ENCODE assay signal across 11 cellular contexts in the genomic region with DNA sequence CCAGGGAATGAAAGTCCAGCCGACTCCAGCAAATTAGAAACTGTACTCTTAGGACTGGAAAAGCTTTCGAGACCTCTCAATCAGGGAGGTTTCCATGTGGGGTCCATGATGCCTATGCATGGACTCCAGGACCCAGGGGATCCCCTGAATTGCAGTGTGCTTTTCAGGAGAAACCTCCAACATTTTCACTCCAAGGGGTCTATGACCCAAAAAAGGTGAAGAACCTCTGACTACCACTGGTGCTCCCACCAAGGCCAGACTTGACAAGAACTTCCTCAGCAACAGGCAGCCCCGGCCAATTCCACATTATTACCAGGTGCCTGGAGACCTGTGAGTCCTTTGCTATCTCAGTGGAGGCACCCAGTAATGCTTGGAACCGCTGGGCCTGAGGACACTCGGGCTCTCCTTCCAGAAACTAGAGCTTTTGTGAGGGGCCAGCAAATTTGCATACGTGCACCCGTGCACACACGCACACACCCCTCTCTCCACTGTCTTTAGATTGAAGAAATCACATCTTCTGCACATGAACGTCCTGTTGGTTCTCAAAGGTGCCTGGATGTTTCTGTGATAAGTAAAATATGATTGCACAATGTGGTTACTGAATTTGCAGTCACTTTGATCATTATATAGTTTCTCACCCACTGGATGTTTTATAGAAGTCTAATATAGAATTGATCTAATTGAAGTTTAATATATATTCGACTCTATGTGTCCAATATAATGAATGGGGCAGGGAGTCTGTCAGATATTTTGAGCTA. TPM values are rescaled to one million over a fixed set of nuclear protein-coding genes. Genes with fewer than 3 reads are reported as not detected.
DNase-seq lines count a peak whose midpoint lies in the region; ATAC-seq and TF ChIP-seq lines count a peak whose summit lies in the region.
"Had no signal": no experiment of that assay in that cellular context is flagged by ENCODE, and none has a peak within 500 bp of the region (broad histone marks: within the 10 kb centered on the region; RNA-seq: fewer than 3 reads in every experiment).

No MANE protein-coding gene starts in this region.

- ATAC-seq in GM18870 (IDR thresholded peaks at IDR 0.05; ENCODE audit: unreplicated experiment) = no peak

- in situ Hi-C loops in GM23248 (cut with MboI) = loop anchor here (5.0 kb wide), 1 partner anchor 95 kb away; no protein-coding TSS in a partner anchor

- H3K4me2 ChIP-seq in GM23248 (ENCODE audit: unreplicated experiment) = no peak overlapping the region
- H3K4me2 ChIP-seq: hepatocyte had no signal

- H3K4me3 Mint-ChIP-seq in CD14-positive monocyte (no peak overlapping the region), mesothelial cell of epicardium (no peak overlapping the region)
- H3K4me3 Mint-ChIP-seq in activated T-helper 2 cell treated with anti-CD3 and anti-CD28 coated beads, Interferon-gamma antibody, Interleukin-2, Interleukin-4, amounts not matched to agents 10 μg/mL and 5 μg/mL and 100 μg/mL, durations not matched to agents 14 hours and 24 hours and 36 hours (ENCODE audit: low read depth) = no peak overlapping the region
- H3K4me3 Mint-ChIP-seq: T-helper 1 cell treated with Interleukin-12 subunit alpha and Interleukin-12 subunit beta and Interleukin-4 antibody, amounts not matched to agents 30 μg/mL and 1 μg/mL, for 36 hours had no signal

- no peak overlapping the region for H3K27ac ChIP-seq in GM23248
- H3K27ac ChIP-seq: hepatocyte had no signal

- TF ChIP-seq CTCF in CD14-positive monocyte (IDR thresholded peaks at IDR 0.05) = peak; percentile 27
- no peak for TF ChIP-seq CTCF in mesothelial cell of epicardium (IDR thresholded peaks at IDR 0.05; ENCODE audit: unreplicated experiment)

- H4K20me1 ChIP-seq in GM23248 (ENCODE audit: insufficient read depth) = no peaks in the 10 kb centered on the region

- H3K9me3 ChIP-seq in GM23248 (ENCODE audit: low read depth) (no peaks in the 10 kb centered on the region), neuron (ENCODE audit: low read length) (peaks cover 8% of the 10 kb centered on the region)

- H3K4me1 Mint-ChIP-seq in CD14-positive monocyte = peaks cover 38% of the 10 kb centered on the region
- H3K4me1 Mint-ChIP-seq in activated T-helper 2 cell treated with anti-CD3 and anti-CD28 coated beads, Interferon-gamma antibody, Interleukin-2, Interleukin-4, amounts not matched to agents 10 μg/mL and 5 μg/mL and 100 μg/mL, durations not matched to agents 14 hours and 24 hours and 36 hours (ENCODE audit: low read depth) = peaks cover 22% of the 10 kb centered on the region
- H3K4me1 Mint-ChIP-seq in mesothelial cell of epicardium = peaks cover 17% of the 10 kb centered on the region

- WGBS in GM23248 (ENCODE audit: low coverage in 1 of 2, low lambda C conversion rate in 2 of 2, missing lambda C conversion rate in 2 of 2), 2 experiments = 56 to 57% methylated on average over 10 of the region's 10 CpGs

- H3K27me3 Mint-ChIP-seq in CD14-positive monocyte (ENCODE audit: low read depth in 3 of 3) (peaks cover 17 to 41% (median 35%) of the 10 kb centered on the region in 3 donors), mesothelial cell of epicardium (ENCODE audit: low read depth) (peaks cover 7% of the 10 kb centered on the region)
- H3K27me3 Mint-ChIP-seq in activated T-helper 2 cell treated with anti-CD3 and anti-CD28 coated beads, Interferon-gamma antibody, Interleukin-2, Interleukin-4, amounts not matched to agents 10 μg/mL and 5 μg/mL and 100 μg/mL, durations not matched to agents 14 hours and 24 hours and 36 hours (ENCODE audit: low read depth) = peaks cover 13% of the 10 kb centered on the region
- H3K27me3 Mint-ChIP-seq: CD8-positive, alpha-beta memory T cell had no signal

- DNase-seq in CD14-positive monocyte (ENCODE audit: low spot score) (no peak), GM23248 (no peak), mesothelial cell of epicardium (ENCODE audit: low spot score in 2 of 2, unreplicated experiment in 2 of 2) (no peak), NCI-H2107 treated with DMSO at 0.1 percent for 48 hours (lab: John Stamatoyannopoulos, UW; ENCODE audit: unreplicated experiment) (no peak), middle frontal gyrus (ENCODE audit: extremely low spot score, low spot score) (no peak)
- no peak for DNase-seq in activated T-helper 2 cell treated with anti-CD3 and anti-CD28 coated beads, Interferon-gamma antibody, Interleukin-2, Interleukin-4, amounts not matched to agents 10 μg/mL and 5 μg/mL and 100 μg/mL, durations not matched to agents 14 hours and 24 hours and 36 hours (ENCODE audit: low spot score)

- H3K36me3 Mint-ChIP-seq in CD14-positive monocyte (no peaks in the 10 kb centered on the region), mesothelial cell of epicardium (peaks cover 1% of the 10 kb centered on the region)
- no peaks in the 10 kb centered on the region for H3K36me3 Mint-ChIP-seq in activated T-helper 2 cell treated with anti-CD3 and anti-CD28 coated beads, Interferon-gamma antibody, Interleukin-2, Interleukin-4, amounts not matched to agents 10 μg/mL and 5 μg/mL and 100 μg/mL, durations not matched to agents 14 hours and 24 hours and 36 hours (ENCODE audit: low read depth)
- H3K36me3 Mint-ChIP-seq: CD8-positive, alpha-beta memory T cell had no signal

- H2AFZ ChIP-seq in GM23248 = peak overlapping the region; percentile 73
- H2AFZ ChIP-seq in neuron (ENCODE audit: low read depth, low read length) = peak overlapping the region; percentile 21
- H2AFZ ChIP-seq: hepatocyte had no signal

- intact Hi-C loops in CD14-positive monocyte (cut with micrococcal nuclease) = loop anchor here (2.0 kb wide), 1 partner anchor 95 kb away; no protein-coding TSS in a partner anchor
- intact Hi-C loops in activated T-helper 2 cell treated with anti-CD3 and anti-CD28 coated beads, Interferon-gamma antibody, Interleukin-2, Interleukin-4, amounts not matched to agents 10 μg/mL and 5 μg/mL and 100 μg/mL, durations not matched to agents 14 hours and 24 hours and 36 hours (cut with micrococcal nuclease) = loop anchor here (1.0 to 5.0 kb wide), 2 partner anchors 55 to 96 kb away; partner anchors contain the start of gene SYPL1

- no peak overlapping the region for H3K9ac ChIP-seq in GM23248

- H3K79me2 ChIP-seq in GM23248 (ENCODE audit: insufficient read depth) = no peaks in the 10 kb centered on the region
- H3K79me2 ChIP-seq: hepatocyte had no signal

- H3K27ac Mint-ChIP-seq in CD14-positive monocyte = no peak overlapping the region
- H3K27ac Mint-ChIP-seq in activated T-helper 2 cell treated with anti-CD3 and anti-CD28 coated beads, Interferon-gamma antibody, Interleukin-2, Interleukin-4, amounts not matched to agents 10 μg/mL and 5 μg/mL and 100 μg/mL, durations not matched to agents 14 hours and 24 hours and 36 hours = peak overlapping the region; percentile 48
- no peak overlapping the region for H3K27ac Mint-ChIP-seq in mesothelial cell of epicardium
- H3K27ac Mint-ChIP-seq: T-helper 1 cell treated with Interleukin-12 subunit alpha and Interleukin-12 subunit beta and Interleukin-4 antibody, amounts not matched to agents 30 μg/mL and 1 μg/mL, for 36 hours had no signal

- no peaks in the 10 kb centered on the region for H3F3A ChIP-seq in GM23248 (ENCODE audit: insufficient read depth)

- H3K27me3 ChIP-seq in GM23248 (replicated peaks; ENCODE audit: insufficient read depth) = no peaks in the 10 kb centered on the region; the same call in 1 of the 2 replicates
- peaks cover 4% of the 10 kb centered on the region for H3K27me3 ChIP-seq in neuron (ENCODE audit: insufficient read depth, low read length)

- H3K4me3 ChIP-seq in GM23248 (no peak overlapping the region), neuron (ENCODE audit: low read length) (no peak overlapping the region)
- H3K4me3 ChIP-seq: hepatocyte had no signal

- no peaks in the 10 kb centered on the region for H3K36me3 ChIP-seq in GM23248 (ENCODE audit: low read depth)
- no peaks in the 10 kb centered on the region for H3K36me3 ChIP-seq in neuron (ENCODE audit: insufficient read depth, low read length)

- H3K9me2 ChIP-seq in GM23248 (ENCODE audit: insufficient read depth) = no peaks in the 10 kb centered on the region

- H3K9me3 Mint-ChIP-seq in CD14-positive monocyte (no peaks in the 10 kb centered on the region), mesothelial cell of epicardium (peaks cover 5% of the 10 kb centered on the region)
- H3K9me3 Mint-ChIP-seq in activated T-helper 2 cell treated with anti-CD3 and anti-CD28 coated beads, Interferon-gamma antibody, Interleukin-2, Interleukin-4, amounts not matched to agents 10 μg/mL and 5 μg/mL and 100 μg/mL, durations not matched to agents 14 hours and 24 hours and 36 hours = no peaks in the 10 kb centered on the region
- H3K9me3 Mint-ChIP-seq: CD8-positive, alpha-beta memory T cell; T-helper 1 cell treated with Interleukin-12 subunit alpha and Interleukin-12 subunit beta and Interleukin-4 antibody, amounts not matched to agents 30 μg/mL and 1 μg/mL, for 36 hours had no signal

- H3K4me1 ChIP-seq in GM23248 (ENCODE audit: insufficient read depth) (no peaks in the 10 kb centered on the region), neuron (ENCODE audit: insufficient read depth, low read length) (peaks cover 17% of the 10 kb centered on the region)

RNA-seq across cellular contexts. Expression of gene SYPL1, which starts 54.7 kb away (rescaled TPM):
- polyA plus RNA-seq in CD14-positive monocyte (10 to 100 TPM; 64.7 to 82.1 TPM), GM23248 (2016; fragmentation: Nextera tagmentation; extraction: Ambion mirVana) (105 and 110 TPM in 2 replicates)
- total RNA-seq in GM23248 (2014; rRNA removed; shearing (Covaris generic)) = 49.0 and 59.7 TPM in 2 replicates
- 38.2 and 40.9 TPM in 2 replicates for total RNA-seq in activated T-helper 2 cell treated with anti-CD3 and anti-CD28 coated beads, Interferon-gamma antibody, Interleukin-2, Interleukin-4, amounts not matched to agents 10 μg/mL and 5 μg/mL and 100 μg/mL, durations not matched to agents 14 hours and 24 hours and 36 hours
- total RNA-seq in mesothelial cell of epicardium = 63.9 to 64.3 TPM (median 64.0 TPM) in 3 replicates
